8 cellular contexts compared by ENCODE assay signal in genomic region chr7:72625746-72626443, GRCh38.
DNase-seq lines count a peak whose midpoint lies in the region; ATAC-seq and TF ChIP-seq lines count a peak whose summit lies in the region.
"Not testable (repeated sequence)": the region's sequence is repeated elsewhere in the genome, so short reads cannot be mapped to it uniquely, and the experiment has no call there.

No MANE protein-coding gene starts in this region.

- not testable (repeated sequence) for H3K27me3 ChIP-seq in gastroesophageal sphincter

- H3K27me3 Mint-ChIP-seq in WTC11 (ENCODE audit: low read depth); stimulated activated naive CD8-positive, alpha-beta T cell treated with anti-CD3 and anti-CD28 coated beads, Interleukin-15, amount 100 ng/mL, for 72 hours: not testable (repeated sequence)

- H3K36me3 Mint-ChIP-seq in WTC11, result not testable (repeated sequence)

- not testable (repeated sequence) for TF ChIP-seq EP300 in gastroesophageal sphincter (IDR thresholded peaks at IDR 0.05)

- TF ChIP-seq CTCF in WTC11 (IDR thresholded peaks at IDR 0.05); gastroesophageal sphincter (IDR thresholded peaks at IDR 0.05): not testable (repeated sequence)

- H3K4me3 Mint-ChIP-seq in WTC11; stimulated activated naive CD8-positive, alpha-beta T cell treated with anti-CD3 and anti-CD28 coated beads, Interleukin-15, amount 100 ng/mL, for 72 hours: not testable (repeated sequence)

- not testable (repeated sequence) for H3K36me3 ChIP-seq in gastroesophageal sphincter

- not testable (repeated sequence) for H3K27ac ChIP-seq in gastroesophageal sphincter

- ATAC-seq in GM18520 (IDR thresholded peaks at IDR 0.05; ENCODE audit: unreplicated experiment), result peak; percentile 89
- ATAC-seq in GM19452 (IDR thresholded peaks at IDR 0.05; ENCODE audit: unreplicated experiment), result peak; percentile 55
- peak; percentile 84 for ATAC-seq in GM21723 (IDR thresholded peaks at IDR 0.05; ENCODE audit: unreplicated experiment)
- ATAC-seq in HG02973 (IDR thresholded peaks at IDR 0.05; ENCODE audit: unreplicated experiment), result peak; percentile 83
- peak; percentile 89 for ATAC-seq in HG03439 (IDR thresholded peaks at IDR 0.05; ENCODE audit: unreplicated experiment)
- not testable (repeated sequence) for ATAC-seq in WTC11
- peak; percentile 79 for ATAC-seq in gastroesophageal sphincter
- ATAC-seq in stimulated activated naive CD8-positive, alpha-beta T cell treated with anti-CD3 and anti-CD28 coated beads, Interleukin-15, amount 100 ng/mL, for 72 hours, result peak; percentile 77

- POLR2A ChIA-PET in WTC11 (lab: Charles Lee), result interaction anchor here (0.6 kb wide), 1 partner anchor 54 kb away, joined by 4 read pairs; no protein-coding TSS in a partner anchor

- TF ChIP-seq POLR2A in gastroesophageal sphincter (IDR thresholded peaks at IDR 0.05), result not testable (repeated sequence)

- not testable (repeated sequence) for H3K9me3 ChIP-seq in gastroesophageal sphincter

- not testable (repeated sequence) for DNase-seq in WTC11 (ENCODE audit: low spot score); stimulated activated naive CD8-positive, alpha-beta T cell treated with anti-CD3 and anti-CD28 coated beads, Interleukin-15, amount 100 ng/mL, for 72 hours

- 0 to 10% methylated on average over 2 to 3 of the region's 4 CpGs for WGBS in gastroesophageal sphincter (ENCODE audit: low coverage in 1 of 2), 2 donors

- not testable (repeated sequence) for H3K9me3 Mint-ChIP-seq in WTC11; stimulated activated naive CD8-positive, alpha-beta T cell treated with anti-CD3 and anti-CD28 coated beads, Interleukin-15, amount 100 ng/mL, for 72 hours

- CTCF ChIA-PET in WTC11 (lab: Charles Lee), result not testable (repeated sequence)

- not testable (repeated sequence) for H3K4me3 ChIP-seq in gastroesophageal sphincter

- H3K4me1 ChIP-seq in gastroesophageal sphincter, result not testable (repeated sequence)

- peaks cover 28% of the 10 kb centered on the region for H3K4me1 Mint-ChIP-seq in WTC11
- H3K4me1 Mint-ChIP-seq in stimulated activated naive CD8-positive, alpha-beta T cell treated with anti-CD3 and anti-CD28 coated beads, Interleukin-15, amount 100 ng/mL, for 72 hours, result not testable (repeated sequence)

- peak overlapping the region; percentile 20; the same call in 1 of the 2 replicates for H3K27ac Mint-ChIP-seq in WTC11
- H3K27ac Mint-ChIP-seq in stimulated activated naive CD8-positive, alpha-beta T cell treated with anti-CD3 and anti-CD28 coated beads, Interleukin-15, amount 100 ng/mL, for 72 hours, result not testable (repeated sequence)
